In the genomic region with DNA sequence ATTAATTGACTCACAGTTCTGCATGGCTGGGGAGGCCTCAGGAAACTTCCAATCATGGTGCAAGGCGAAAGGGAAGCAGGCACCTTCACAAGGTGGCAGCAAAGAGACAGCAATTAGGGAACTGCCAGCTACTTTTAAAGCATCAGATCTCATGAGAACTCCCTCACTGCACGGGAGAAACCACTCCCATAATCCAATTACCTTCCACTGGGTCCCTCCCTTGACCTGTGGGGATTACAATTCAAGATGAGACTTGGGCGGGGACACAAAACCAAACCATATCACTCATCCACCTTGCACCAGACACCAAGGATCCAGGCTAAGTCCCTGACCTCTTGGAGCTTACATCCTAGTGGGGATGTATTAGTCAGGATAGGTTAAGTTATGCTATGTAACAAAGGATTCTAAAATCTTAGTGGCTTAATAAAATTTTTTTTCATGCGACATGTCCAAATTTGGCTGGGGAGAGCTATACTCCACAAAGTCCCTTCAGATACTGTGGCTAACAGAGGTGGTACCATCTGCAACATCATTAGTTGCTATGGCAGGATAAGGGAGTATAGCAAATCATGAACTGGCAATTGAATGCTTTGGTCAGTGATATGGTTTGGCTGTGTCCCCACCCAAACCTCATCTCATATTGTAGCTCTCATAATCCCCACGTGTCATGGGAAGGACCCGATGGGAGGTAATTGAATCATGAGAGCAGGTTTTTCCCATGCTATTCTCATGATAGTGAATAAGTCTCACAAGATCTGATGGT, we compare ENCODE assay signal across 14 cellular contexts. TPM values are rescaled to one million over a fixed set of nuclear protein-coding genes. Genes with fewer than 3 reads are reported as not detected.
DNase-seq lines count a peak whose midpoint lies in the region; ATAC-seq, FAIRE-seq and TF ChIP-seq lines count a peak whose summit lies in the region.
"Had no signal": no experiment of that assay in that cellular context is flagged by ENCODE, and none has a peak within 500 bp of the region (broad histone marks: within the 10 kb centered on the region; RNA-seq: fewer than 3 reads in every experiment).

No MANE protein-coding gene starts in this region.

- TF ChIP-seq CTCF in GM12864 (IDR thresholded peaks at IDR 0.05; ENCODE audit: low read depth, low read length, missing control alignments), result peak; percentile 39
- peak in 4 of 6 experiments; percentile 8 to 34 (median 20) for TF ChIP-seq CTCF in Peyer's patch (IDR thresholded peaks at IDR 0.05)
- TF ChIP-seq CTCF in keratinocyte (optimal IDR thresholded peaks at IDR 0.05 in 1 of 3, IDR thresholded peaks at IDR 0.05 in 1 of 3, conservative IDR thresholded peaks at IDR 0.05 in 1 of 3; ENCODE audit: extremely low read depth in 1 of 3, insufficient read depth in 2 of 3, low read length in 3 of 3), result peak in 2 of 3 experiments; percentile 37 to 45

- H3K27me3 ChIP-seq in Peyer's patch, result no peaks in the 10 kb centered on the region
- no peaks in the 10 kb centered on the region for H3K27me3 ChIP-seq in keratinocyte (ENCODE audit: control insufficient read depth, extremely low read depth, insufficient read depth, low read length)

- H3K9ac ChIP-seq in keratinocyte (ENCODE audit: control insufficient read depth, extremely low read depth, insufficient read depth, low read length), result no peak overlapping the region

- TF ChIP-seq POLR2A in Peyer's patch (IDR thresholded peaks at IDR 0.05), result no peak

- ATAC-seq in HG03565 (IDR thresholded peaks at IDR 0.05; ENCODE audit: unreplicated experiment) (no peak), HG03025 (IDR thresholded peaks at IDR 0.05; ENCODE audit: low FRiP score, unreplicated experiment) (no peak)
- ATAC-seq: right cardiac atrium had no signal

- dilution Hi-C loops in keratinocyte (cut with MboI; ENCODE audit: extremely low pct_ligation_motif_present, low sequenced_read_pairs), result no loop called here

- no peaks in the 10 kb centered on the region for H4K20me1 ChIP-seq in keratinocyte (ENCODE audit: control insufficient read depth, extremely low read depth, insufficient read depth, low read length)

- H2AFZ ChIP-seq in keratinocyte (ENCODE audit: control insufficient read depth, low read length), result no peak overlapping the region

- H3K4me2 ChIP-seq in keratinocyte (ENCODE audit: control insufficient read depth, extremely low read depth, insufficient read depth, low read depth, low read length), result no peak overlapping the region

- H3K4me1 ChIP-seq in Peyer's patch (no peaks in the 10 kb centered on the region), keratinocyte (ENCODE audit: control insufficient read depth, extremely low read depth, insufficient read depth, low read length) (no peaks in the 10 kb centered on the region)

- H3K36me3 ChIP-seq in Peyer's patch (no peaks in the 10 kb centered on the region), keratinocyte (ENCODE audit: control insufficient read depth in 2 of 2, extremely low read depth in 1 of 2, insufficient read depth in 2 of 2, low read length in 2 of 2) (no peaks in the 10 kb centered on the region)

- DNase-seq in NCI-H146 (lab: John Stamatoyannopoulos, UW) (peak; percentile 19), NCI-H146 treated with DMSO at 0.1 percent for 48 hours (lab: John Stamatoyannopoulos, UW; ENCODE audit: unreplicated experiment) (no peak), GM12864 (ENCODE audit: low read depth) (no peak), Peyer's patch (peak in 2 of 3 donors; percentile 37 to 68), keratinocyte (ENCODE audit: low read depth, low spot score) (no peak), GF-D8 (lab: John Stamatoyannopoulos, UW) (no peak)
- DNase-seq: NCI-H2227 treated with DMSO at 0.1 percent for 48 hours, SW 1271 had no signal

- H3K27ac ChIP-seq in Peyer's patch (no peak overlapping the region), keratinocyte (ENCODE audit: control insufficient read depth, insufficient read depth, low read length) (no peak overlapping the region)

- no peaks in the 10 kb centered on the region for H3K9me1 ChIP-seq in keratinocyte (ENCODE audit: control insufficient read depth, extremely low read depth, insufficient read depth, low read length)

- no peak for FAIRE-seq in keratinocyte (lab: Jason Lieb, UNC)
- FAIRE-seq: colon had no signal

- H3K4me3 ChIP-seq in GM12864 (ENCODE audit: low read depth, low read length) (no peak overlapping the region), Peyer's patch (no peak overlapping the region), keratinocyte (ENCODE audit: control insufficient read depth in 2 of 3, extremely low read depth in 1 of 3, insufficient read depth in 2 of 3, low read depth in 1 of 3, low read length in 3 of 3) (no peak overlapping the region)

- no peaks in the 10 kb centered on the region for H3K79me2 ChIP-seq in keratinocyte (ENCODE audit: control insufficient read depth, insufficient read depth, low read length)

- no peaks in the 10 kb centered on the region for H3K9me3 ChIP-seq in Peyer's patch
- H3K9me3 ChIP-seq in keratinocyte (ENCODE audit: control insufficient read depth, low read depth, low read length), result no peaks in the 10 kb centered on the region

RNA-seq across cellular contexts. Expression of gene FAM187B, which starts 8.3 kb away (rescaled TPM):
- not detected for total RNA-seq in Peyer's patch
- not detected in 3 replicates for polyA plus RNA-seq in keratinocyte
- not detected for polyA plus RNA-seq in keratinocyte (2011; ENCODE audit: low read depth)
- polyA plus RNA-seq in keratinocyte (2011; cell fraction: cytosol; rRNA removed), result not detected in 2 replicates
- not detected in 2 replicates for polyA plus RNA-seq in keratinocyte (2011; cell fraction: nucleus; rRNA removed)
- polyA plus RNA-seq in keratinocyte (2012; ENCODE audit: low replicate concordance), result not detected in 2 replicates
- not detected in 3 replicates for polyA minus RNA-seq in keratinocyte
- polyA minus RNA-seq in keratinocyte (2011; cell fraction: cytosol; rRNA and poly(A)+ RNA removed), result not detected
- polyA minus RNA-seq in keratinocyte (2011; cell fraction: nucleus; rRNA and poly(A)+ RNA removed), result not detected in 2 replicates
- total RNA-seq: glomerular endothelial cell, mesenteric fat pad, right cardiac atrium had no signal
- polyA plus RNA-seq: right cardiac atrium had no signal

RNA-seq across cellular contexts. Expression of gene LSR, which starts 12.0 kb away (rescaled TPM):
- total RNA-seq in Peyer's patch, result 100 to 1,000 TPM in 3 of 4 donors, 10 to 100 TPM in 1; 28.9 to 214 (median 188) TPM
- polyA plus RNA-seq in keratinocyte, result 51.3 to 101 TPM (median 79.2 TPM) in 3 replicates
- polyA plus RNA-seq in keratinocyte (2011; ENCODE audit: low read depth), result 62.7 TPM
- 27.5 and 52.9 TPM in 2 replicates for polyA plus RNA-seq in keratinocyte (2011; cell fraction: cytosol; rRNA removed)
- polyA plus RNA-seq in keratinocyte (2011; cell fraction: nucleus; rRNA removed), result 104 and 135 TPM in 2 replicates
- 120 and 154 TPM in 2 replicates for polyA plus RNA-seq in keratinocyte (2012; ENCODE audit: low replicate concordance)
- polyA minus RNA-seq in keratinocyte, result 39.4 to 343 TPM (median 67.7 TPM) in 3 replicates
- 258 TPM for polyA minus RNA-seq in keratinocyte (2011; cell fraction: cytosol; rRNA and poly(A)+ RNA removed)
- 253 and 304 TPM in 2 replicates for polyA minus RNA-seq in keratinocyte (2011; cell fraction: nucleus; rRNA and poly(A)+ RNA removed)

RNA-seq across cellular contexts. Expression of gene USF2, which starts 31.9 kb away (rescaled TPM):
- total RNA-seq in Peyer's patch, result 100 to 1,000 TPM; 112 to 201 (median 142) TPM
- 51.2 to 82.7 TPM (median 53.8 TPM) in 3 replicates for polyA plus RNA-seq in keratinocyte
- 180 TPM for polyA plus RNA-seq in keratinocyte (2011; ENCODE audit: low read depth)
- polyA plus RNA-seq in keratinocyte (2011; cell fraction: cytosol; rRNA removed), result 39.2 and 60.1 TPM in 2 replicates
- 45.2 and 51.1 TPM in 2 replicates for polyA plus RNA-seq in keratinocyte (2011; cell fraction: nucleus; rRNA removed)
- 61.8 and 75.2 TPM in 2 replicates for polyA plus RNA-seq in keratinocyte (2012; ENCODE audit: low replicate concordance)
- polyA minus RNA-seq in keratinocyte, result 45.2 to 103 TPM (median 50.4 TPM) in 3 replicates
- polyA minus RNA-seq in keratinocyte (2011; cell fraction: cytosol; rRNA and poly(A)+ RNA removed), result 76.9 TPM
- polyA minus RNA-seq in keratinocyte (2011; cell fraction: nucleus; rRNA and poly(A)+ RNA removed), result 20.8 and 22.3 TPM in 2 replicates

RNA-seq across cellular contexts. Expression of gene HAMP, which starts 45.5 kb away (rescaled TPM):
- not detected for total RNA-seq in Peyer's patch
- not detected in 3 replicates for polyA plus RNA-seq in keratinocyte
- not detected for polyA plus RNA-seq in keratinocyte (2011; ENCODE audit: low read depth)
- polyA plus RNA-seq in keratinocyte (2011; cell fraction: cytosol; rRNA removed), result not detected in 2 replicates
- not detected in 2 replicates for polyA plus RNA-seq in keratinocyte (2011; cell fraction: nucleus; rRNA removed)
- polyA plus RNA-seq in keratinocyte (2012; ENCODE audit: low replicate concordance), result not detected in 2 replicates
- polyA minus RNA-seq in keratinocyte, result not detected in 3 replicates
- not detected for polyA minus RNA-seq in keratinocyte (2011; cell fraction: cytosol; rRNA and poly(A)+ RNA removed)
- 0.21 TPM in 1 of 2 replicates, not detected in the other for polyA minus RNA-seq in keratinocyte (2011; cell fraction: nucleus; rRNA and poly(A)+ RNA removed)
- total RNA-seq: mesenteric fat pad had no signal

RNA-seq across cellular contexts. Expression of gene MAG, which starts 55.1 kb away (rescaled TPM):
- 1 to 10 TPM in 1 of 4 donors, not detected in 3; 3.8 TPM for total RNA-seq in Peyer's patch
- polyA plus RNA-seq in keratinocyte, result not detected in 3 replicates
- not detected for polyA plus RNA-seq in keratinocyte (2011; ENCODE audit: low read depth)
- polyA plus RNA-seq in keratinocyte (2011; cell fraction: cytosol; rRNA removed), result not detected in 2 replicates
- polyA plus RNA-seq in keratinocyte (2011; cell fraction: nucleus; rRNA removed), result not detected in 2 replicates
- not detected in 2 replicates for polyA plus RNA-seq in keratinocyte (2012; ENCODE audit: low replicate concordance)
- polyA minus RNA-seq in keratinocyte, result not detected in 3 replicates
- not detected for polyA minus RNA-seq in keratinocyte (2011; cell fraction: cytosol; rRNA and poly(A)+ RNA removed)
- polyA minus RNA-seq in keratinocyte (2011; cell fraction: nucleus; rRNA and poly(A)+ RNA removed), result not detected in 2 replicates
- total RNA-seq: glomerular endothelial cell, mesenteric fat pad, right cardiac atrium had no signal

Comparison
In these comparisons a context has a peak if more than half of its experiments do, and no peak if none do; other contexts are left out.
1. DNase-seq: peak in NCI-H146 (single experiment) and Peyer's patch (2 of 3); none in NCI-H146 treated with DMSO at 0.1 percent for 48 hours (single experiment), GM12864 (single experiment), keratinocyte (single experiment) and GF-D8 (single experiment).
2. Peak in every context shown above with its lines, with median percentiles within 50 percentile points of each other: CTCF ChIP-seq.